In the genomic region with DNA sequence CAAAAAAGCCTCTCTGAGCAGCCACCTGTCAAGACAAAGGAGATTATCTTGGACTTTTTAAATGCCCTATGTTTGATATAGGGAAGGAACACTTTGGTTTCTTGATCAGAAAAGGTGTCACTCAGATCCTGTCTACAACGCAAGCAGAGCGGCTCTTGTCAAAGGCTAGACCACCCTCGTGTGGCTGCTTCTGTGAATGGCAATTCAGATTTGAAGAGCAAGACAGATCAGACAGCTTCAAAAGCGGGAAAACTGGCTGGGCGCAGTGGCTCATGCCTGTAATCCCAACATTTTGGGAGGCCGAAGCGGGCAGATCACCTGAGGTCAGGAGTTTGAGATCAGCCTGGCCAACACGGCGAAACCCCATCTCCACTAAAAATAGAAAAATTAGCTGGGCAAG, we compare ENCODE assay signal across 8 cellular contexts. TPM values are rescaled to one million over a fixed set of nuclear protein-coding genes. Genes with fewer than 3 reads are reported as not detected.
A peak's percentile ranks its signal among the peaks of the same experiment; 100 is the strongest.
DNase-seq lines count a peak whose midpoint lies in the region; ATAC-seq and TF ChIP-seq lines count a peak whose summit lies in the region.

No MANE protein-coding gene starts in this region.

- TF ChIP-seq EP300 in Ishikawa (IDR thresholded peaks at IDR 0.05; ENCODE audit: borderline replicate concordance): no peak

- ATAC-seq in RWPE2 (ENCODE audit: low read depth): peak; percentile 89
- no peak for ATAC-seq in activated CD4-positive, CD25-positive, alpha-beta regulatory T cell treated with anti-CD3 and anti-CD28 coated beads, Interleukin-2, amount 50 U/mL, for 24 hours
- ATAC-seq in GM18861 (IDR thresholded peaks at IDR 0.05; ENCODE audit: unreplicated experiment): no peak

- no peaks in the 10 kb centered on the region for H3K27me3 ChIP-seq in RWPE2 (ENCODE audit: insufficient read depth, poor library complexity, severe bottlenecking)

- no peaks in the 10 kb centered on the region for H3K36me3 ChIP-seq in RWPE2 (ENCODE audit: low read depth)

- no peaks in the 10 kb centered on the region for H3K9me3 ChIP-seq in RWPE2 (ENCODE audit: severe bottlenecking)

- no peaks in the 10 kb centered on the region for H3K4me1 ChIP-seq in RWPE2 (ENCODE audit: insufficient read depth, poor library complexity, severe bottlenecking)

- TF ChIP-seq CTCF in RWPE2 (IDR thresholded peaks at IDR 0.05; ENCODE audit: poor library complexity, severe bottlenecking): peak; percentile 88

- H3K4me3 ChIP-seq in RWPE2 (ENCODE audit: severe bottlenecking): no peak overlapping the region

- no peak overlapping the region for H3K27ac ChIP-seq in RWPE2 (ENCODE audit: poor library complexity, severe bottlenecking)

- peak; percentile 59 for TF ChIP-seq RAD21 in Ishikawa (IDR thresholded peaks at IDR 0.05; ENCODE audit: low read depth)

- DNase-seq in stimulated activated CD4-positive, alpha-beta T cell treated with anti-CD3 and anti-CD28 coated beads, Interleukin-15, amount 100 ng/mL, for 24 hours: peak; percentile 43
- no peak for DNase-seq in stimulated activated CD4-positive, alpha-beta T cell treated with anti-CD3 and anti-CD28 coated beads, Interleukin-2, amount 100 ng/mL, for 48 hours
- no peak for DNase-seq in RWPE2 (ENCODE audit: low spot score)
- DNase-seq in dermis microvascular lymphatic vessel endothelial cell (ENCODE audit: low read depth in 2 of 2): peak; percentile 79 to 85
- DNase-seq in lung microvascular endothelial cell (ENCODE audit: low read depth in 2 of 2): peak; percentile 87 to 91

TF ChIP-seq in Ishikawa, 13 proteins besides CTCF, POLR2A, EP300 and RAD21:
- no peak for TF ChIP-seq TCF12 (IDR thresholded peaks at IDR 0.05; ENCODE audit: low read depth)

RNA-seq across cellular contexts. Expression of a gene that starts 10.1 kb away (rescaled TPM):
- total RNA-seq in dermis microvascular lymphatic vessel endothelial cell (26.6 and 29.3 TPM in 2 replicates), lung microvascular endothelial cell (20.5 and 29.4 TPM in 2 replicates)

RNA-seq across cellular contexts. Expression of a gene that starts 21.5 kb away (rescaled TPM):
- total RNA-seq in dermis microvascular lymphatic vessel endothelial cell (14.6 and 22.5 TPM in 2 replicates), lung microvascular endothelial cell (9.6 and 18.8 TPM in 2 replicates)

Comparison
In these comparisons a context has a peak if more than half of its experiments do, and no peak if none do; other contexts are left out.
1. DNase-seq: peak in stimulated activated CD4-positive, alpha-beta T cell treated with anti-CD3 and anti-CD28 coated beads, Interleukin-15, amount 100 ng/mL, for 24 hours (single experiment), dermis microvascular lymphatic vessel endothelial cell (2 of 2) and lung microvascular endothelial cell (2 of 2); none in stimulated activated CD4-positive, alpha-beta T cell treated with anti-CD3 and anti-CD28 coated beads, Interleukin-2, amount 100 ng/mL, for 48 hours (0 of 2) and RWPE2 (single experiment).